13 cellular contexts compared by ENCODE assay signal in the genomic region with DNA sequence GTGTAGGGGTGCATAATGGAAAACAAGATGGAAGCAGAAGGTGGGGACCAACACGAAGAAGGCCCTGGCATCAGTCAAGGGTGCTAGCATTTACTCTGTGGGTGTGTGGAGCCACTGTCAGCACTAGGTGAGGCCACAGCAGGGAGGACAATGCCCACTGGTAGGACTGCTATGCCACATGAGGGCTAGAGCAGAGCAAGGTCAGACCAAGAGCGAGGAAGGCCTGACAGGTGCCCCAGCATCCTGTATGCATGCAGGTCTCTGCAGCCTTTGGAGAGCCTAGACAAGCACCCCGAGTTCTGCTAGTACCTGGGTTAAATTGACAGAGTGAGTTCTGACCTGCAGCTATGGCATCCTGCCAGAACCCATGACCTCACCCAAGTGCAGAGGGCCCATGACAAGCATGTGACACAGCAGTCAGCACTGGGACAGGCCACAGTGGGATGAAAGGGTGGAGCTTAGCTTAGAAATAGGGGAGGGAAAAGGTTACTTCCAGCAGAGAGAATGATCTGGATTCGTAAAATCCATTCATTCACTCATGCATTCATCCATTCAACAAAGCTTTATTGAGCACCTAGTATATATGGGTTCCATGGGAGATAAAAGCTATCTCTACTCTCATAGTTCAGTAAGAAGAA. TPM values are rescaled to one million over a fixed set of nuclear protein-coding genes. Genes with fewer than 3 reads are reported as not detected.
DNase-seq lines count a peak whose midpoint lies in the region; ATAC-seq and TF ChIP-seq lines count a peak whose summit lies in the region.
"Had no signal": no experiment of that assay in that cellular context is flagged by ENCODE, and none has a peak within 500 bp of the region (broad histone marks: within the 10 kb centered on the region; RNA-seq: fewer than 3 reads in every experiment).

No MANE protein-coding gene starts in this region.

- H3K9me3 ChIP-seq in lower lobe of right lung: no peaks in the 10 kb centered on the region
- H3K9me3 ChIP-seq: esophagus squamous epithelium, ovary had no signal

- no peak overlapping the region for H3K4me3 Mint-ChIP-seq in activated T-helper 2 cell treated with anti-CD3 and anti-CD28 coated beads, Interferon-gamma antibody, Interleukin-2, Interleukin-4, amounts not matched to agents 10 μg/mL and 5 μg/mL and 100 μg/mL, durations not matched to agents 14 hours and 24 hours and 36 hours (ENCODE audit: low read depth)

- peaks cover 4% of the 10 kb centered on the region for H3K36me3 Mint-ChIP-seq in activated T-helper 2 cell treated with anti-CD3 and anti-CD28 coated beads, Interferon-gamma antibody, Interleukin-2, Interleukin-4, amounts not matched to agents 10 μg/mL and 5 μg/mL and 100 μg/mL, durations not matched to agents 14 hours and 24 hours and 36 hours (ENCODE audit: low read depth)

- DNase-seq in COLO668 (lab: John Stamatoyannopoulos, UW; ENCODE audit: unreplicated experiment) (peak; percentile 43), HK-2 (ENCODE audit: unreplicated experiment) (peak; percentile 63), lower lobe of right lung (peak; percentile 78), NCI-H2227 (lab: John Stamatoyannopoulos, UW; ENCODE audit: unreplicated experiment) (no peak), globus pallidus (ENCODE audit: low spot score) (no peak), NCI-H146 treated with DMSO at 0.1 percent for 48 hours (lab: John Stamatoyannopoulos, UW; ENCODE audit: unreplicated experiment) (no peak), cerebellum (ENCODE audit: low spot score) (no peak)
- DNase-seq in activated T-helper 2 cell treated with anti-CD3 and anti-CD28 coated beads, Interferon-gamma antibody, Interleukin-2, Interleukin-4, amounts not matched to agents 10 μg/mL and 5 μg/mL and 100 μg/mL, durations not matched to agents 14 hours and 24 hours and 36 hours (ENCODE audit: low spot score): no peak
- DNase-seq: esophagus squamous epithelium, NCI-H1417 treated with DMSO at 0.1 percent for 48 hours, ovary had no signal

- intact Hi-C loops in activated T-helper 2 cell treated with anti-CD3 and anti-CD28 coated beads, Interferon-gamma antibody, Interleukin-2, Interleukin-4, amounts not matched to agents 10 μg/mL and 5 μg/mL and 100 μg/mL, durations not matched to agents 14 hours and 24 hours and 36 hours (cut with micrococcal nuclease): loop anchor here (10.0 kb wide), 1 partner anchor 357 kb away; a partner anchor contains a TSS
- intact Hi-C loops in lower lobe of right lung (cut with DNase I): no loop called here

- H3K27me3 Mint-ChIP-seq in activated T-helper 2 cell treated with anti-CD3 and anti-CD28 coated beads, Interferon-gamma antibody, Interleukin-2, Interleukin-4, amounts not matched to agents 10 μg/mL and 5 μg/mL and 100 μg/mL, durations not matched to agents 14 hours and 24 hours and 36 hours (ENCODE audit: low read depth): no peaks in the 10 kb centered on the region

- H3K4me1 Mint-ChIP-seq in activated T-helper 2 cell treated with anti-CD3 and anti-CD28 coated beads, Interferon-gamma antibody, Interleukin-2, Interleukin-4, amounts not matched to agents 10 μg/mL and 5 μg/mL and 100 μg/mL, durations not matched to agents 14 hours and 24 hours and 36 hours (ENCODE audit: low read depth): peaks cover 35% of the 10 kb centered on the region

- no peak overlapping the region for H3K27ac ChIP-seq in lower lobe of right lung
- H3K27ac ChIP-seq: esophagus squamous epithelium, ovary had no signal

- peak overlapping the region; percentile 21 for H3K27ac Mint-ChIP-seq in activated T-helper 2 cell treated with anti-CD3 and anti-CD28 coated beads, Interferon-gamma antibody, Interleukin-2, Interleukin-4, amounts not matched to agents 10 μg/mL and 5 μg/mL and 100 μg/mL, durations not matched to agents 14 hours and 24 hours and 36 hours

- H3K36me3 ChIP-seq in lower lobe of right lung: no peaks in the 10 kb centered on the region
- H3K36me3 ChIP-seq: esophagus squamous epithelium, ovary had no signal

- no peak for TF ChIP-seq CTCF in lower lobe of right lung (IDR thresholded peaks at IDR 0.05)

- ATAC-seq in lower lobe of right lung: peak; percentile 59 to 70
- ATAC-seq: activated CD4-positive, CD25-positive, alpha-beta regulatory T cell treated with anti-CD3 and anti-CD28 coated beads, Interleukin-2, amount 50 U/mL, for 24 hours; Panc1 had no signal

- H3K4me1 ChIP-seq in lower lobe of right lung: peaks cover 40% of the 10 kb centered on the region

- no peak overlapping the region for H3K4me3 ChIP-seq in lower lobe of right lung
- H3K4me3 ChIP-seq: esophagus squamous epithelium, ovary had no signal

- no peaks in the 10 kb centered on the region for H3K27me3 ChIP-seq in lower lobe of right lung (ENCODE audit: low read depth)
- H3K27me3 ChIP-seq: esophagus squamous epithelium, ovary had no signal

- H3K9me3 Mint-ChIP-seq in activated T-helper 2 cell treated with anti-CD3 and anti-CD28 coated beads, Interferon-gamma antibody, Interleukin-2, Interleukin-4, amounts not matched to agents 10 μg/mL and 5 μg/mL and 100 μg/mL, durations not matched to agents 14 hours and 24 hours and 36 hours: no peaks in the 10 kb centered on the region

RNA-seq across cellular contexts. Expression of a gene that starts 9.0 kb away (rescaled TPM):
- 251 and 252 TPM in 2 replicates for total RNA-seq in activated T-helper 2 cell treated with anti-CD3 and anti-CD28 coated beads, Interferon-gamma antibody, Interleukin-2, Interleukin-4, amounts not matched to agents 10 μg/mL and 5 μg/mL and 100 μg/mL, durations not matched to agents 14 hours and 24 hours and 36 hours
- total RNA-seq in lower lobe of right lung (64.3 TPM), cerebellum (4.3 TPM)

Comparison
In these comparisons a context has a peak if more than half of its experiments do, and no peak if none do; other contexts are left out.
1. DNase-seq: peak in COLO668 (single experiment), HK-2 (single experiment) and lower lobe of right lung (single experiment); none in activated T-helper 2 cell treated with anti-CD3 and anti-CD28 coated beads, Interferon-gamma antibody, Interleukin-2, Interleukin-4, amounts not matched to agents 10 μg/mL and 5 μg/mL and 100 μg/mL, durations not matched to agents 14 hours and 24 hours and 36 hours (single experiment), NCI-H2227 (single experiment), globus pallidus (single experiment), NCI-H146 treated with DMSO at 0.1 percent for 48 hours (single experiment) and cerebellum (single experiment).
2. RNA of a gene that starts 9.0 kb away (total RNA-seq): 251 to 252 TPM in activated T-helper 2 cell treated with anti-CD3 and anti-CD28 coated beads, Interferon-gamma antibody, Interleukin-2, Interleukin-4, amounts not matched to agents 10 μg/mL and 5 μg/mL and 100 μg/mL, durations not matched to agents 14 hours and 24 hours and 36 hours and 64.3 TPM in lower lobe of right lung (single experiment); 4.3 TPM in cerebellum (single experiment); every median in the first group is over 10 times any median in the second.